27 cellular contexts compared by ENCODE assay signal in the genomic region with DNA sequence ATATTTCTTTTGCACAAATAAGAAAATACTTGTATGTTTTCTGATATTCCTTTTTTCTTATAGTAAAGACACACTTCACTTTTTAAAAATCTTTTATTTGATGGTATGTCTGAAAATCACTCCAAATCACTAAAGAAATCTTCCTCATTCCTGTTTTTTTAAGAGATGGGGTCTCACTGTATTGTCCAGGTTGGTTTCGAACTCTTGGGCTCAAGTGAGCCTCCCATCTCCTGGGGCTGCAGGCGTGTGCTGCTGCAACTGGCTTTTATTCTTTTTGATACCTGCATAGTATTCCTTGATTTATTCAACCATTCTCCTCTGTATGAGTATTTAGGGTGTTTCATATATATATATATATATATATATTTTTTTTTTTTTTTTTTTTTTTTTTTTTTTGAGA.
"Had no signal": no experiment of that assay in that cellular context is flagged by ENCODE, and none has a peak within 500 bp of the region (broad histone marks: within the 10 kb centered on the region; RNA-seq: fewer than 3 reads in every experiment).

No MANE protein-coding gene starts in this region.

- H3K27me3 ChIP-seq: stomach, suprapubic skin, testis, thyroid gland, tibial artery, tibial nerve, transverse colon, upper lobe of left lung, upper lobe of right lung, uterus, vagina had no signal

- DNase-seq: stimulated activated CD4-positive, alpha-beta T cell treated with anti-CD3 and anti-CD28 coated beads, Interleukin-2, amount 100 ng/mL, for 48 hours; stimulated activated CD4-positive, alpha-beta T cell treated with anti-CD3 and anti-CD28 coated beads, Interleukin-4, amount 100 ng/mL, for 1 hour; stimulated activated CD4-positive, alpha-beta T cell treated with anti-CD3 and anti-CD28 coated beads, Interleukin-4, amount 100 ng/mL, for 24 hours; stimulated activated CD4-positive, alpha-beta T cell treated with anti-CD3 and anti-CD28 coated beads, Interleukin-4, amount 100 ng/mL, for 4 hours; stimulated activated CD8-positive, alpha-beta memory T cell treated with anti-CD3 and anti-CD28 coated beads, Interleukin-4, amount 100 ng/mL, for 48 hours; stimulated activated naive B cell treated with anti-CD40 and anti-IgM and Interleukin-4, amounts not matched to agents 10 μg/mL and 1 μg/mL and 100 μg/mL, for 72 hours; stimulated activated naive CD4-positive, alpha-beta T cell; stimulated activated naive CD4-positive, alpha-beta T cell treated with Interleukin-2 at 50 U/mL for 16 hours; stimulated activated naive CD8-positive, alpha-beta T cell treated with anti-CD3 and anti-CD28 coated beads, Interleukin-15, amount 100 ng/mL, for 72 hours; stimulated activated naive CD8-positive, alpha-beta T cell treated with anti-CD3 and anti-CD28 coated beads, Interleukin-15, Interleukin-2, amounts not matched to agents 100 U/mL and 50 U/mL, for 24 hours; stomach; substantia nigra; testis; thyroid gland; tibial artery; transverse colon; trophoblast cell; upper lobe of left lung; upper lobe of right lung; uterus had no signal

- H3K9me3 ChIP-seq: stomach, suprapubic skin, testis, thoracic aorta, thyroid gland, tibial artery, tibial nerve, transverse colon, upper lobe of left lung, upper lobe of right lung, uterus, vagina had no signal

- ATAC-seq: stimulated activated effector memory CD8-positive, alpha-beta T cell treated with anti-CD3 and anti-CD28 coated beads, Interleukin-12 subunit alpha, Interleukin-12 subunit beta, amount 100 ng/mL, for 72 hours; stimulated activated memory B cell treated with anti-CD40 and anti-IgM and Interleukin-4, amounts not matched to agents 10 μg/mL and 1 μg/mL and 100 μg/mL, for 72 hours; stimulated activated naive B cell treated with anti-CD40 and anti-IgM and Interleukin-4, amounts not matched to agents 10 μg/mL and 1 μg/mL and 100 μg/mL, for 72 hours; stimulated activated naive CD8-positive, alpha-beta T cell treated with anti-CD3 and anti-CD28 coated beads, Interleukin-15, amount 100 ng/mL, for 72 hours; stimulated activated naive CD8-positive, alpha-beta T cell treated with anti-CD3 and anti-CD28 coated beads, Interleukin-15, Interleukin-2, amounts not matched to agents 100 U/mL and 50 U/mL, for 24 hours; upper lobe of right lung had no signal

- FAIRE-seq: urothelium cell line had no signal

- H3K27ac ChIP-seq: stomach, suprapubic skin, testis, thoracic aorta, thyroid gland, tibial artery, tibial nerve, transverse colon, upper lobe of left lung, upper lobe of right lung, uterus, vagina had no signal

- H3K4me3 ChIP-seq: stomach, suprapubic skin, testis, thoracic aorta, thyroid gland, tibial artery, tibial nerve, transverse colon, upper lobe of left lung, upper lobe of right lung, uterus, vagina had no signal

- H3K36me3 ChIP-seq: stomach, suprapubic skin, thoracic aorta, thyroid gland, tibial artery, transverse colon, upper lobe of left lung, upper lobe of right lung, uterus, vagina had no signal

- H3K4me1 ChIP-seq: stomach, suprapubic skin, thyroid gland, transverse colon, upper lobe of left lung, upper lobe of right lung, uterus had no signal
